8 cellular contexts compared by ENCODE assay signal in the genomic region with DNA sequence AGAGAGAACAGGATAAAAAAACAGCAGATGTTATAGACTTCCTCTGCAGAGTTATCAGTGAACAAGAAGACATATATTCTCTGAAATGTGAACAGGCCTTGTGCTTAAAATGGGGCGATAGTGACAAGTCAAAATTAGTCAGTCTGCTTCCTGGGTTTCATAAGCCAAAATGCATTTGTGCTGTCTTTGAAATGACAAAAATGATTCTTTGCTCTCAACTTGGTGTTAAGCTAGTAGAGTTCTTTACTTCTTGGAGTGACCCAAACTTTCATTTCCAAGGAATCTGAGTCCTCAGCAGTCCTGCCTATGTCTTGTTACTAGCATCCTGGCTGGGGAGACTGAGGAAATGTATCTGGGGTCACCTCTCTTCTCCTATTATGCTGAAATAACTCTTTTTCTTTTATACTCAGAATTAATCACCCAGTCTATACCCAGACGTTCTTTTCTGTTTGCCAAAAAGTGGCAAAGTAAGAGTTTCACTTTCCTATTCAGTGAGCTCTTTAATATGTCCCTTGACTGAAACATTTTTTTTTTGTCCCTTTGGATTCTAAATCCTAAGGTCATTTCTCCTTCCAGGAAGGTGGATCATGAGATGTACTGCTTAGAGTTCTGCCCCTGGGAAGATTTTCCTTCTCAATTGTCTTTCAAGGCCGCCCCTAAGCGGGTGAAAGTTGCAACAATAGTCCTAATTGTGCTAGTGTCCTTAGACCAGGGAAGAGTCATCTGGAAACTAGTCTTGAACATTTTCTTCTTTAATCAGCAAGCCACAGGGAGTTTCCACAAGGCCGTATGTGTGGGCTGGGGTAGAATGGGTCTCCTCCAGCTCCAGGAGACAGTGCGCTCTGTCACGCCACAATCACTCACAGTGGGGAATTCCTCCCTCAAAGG.
DNase-seq lines count a peak whose midpoint lies in the region; ATAC-seq and TF ChIP-seq lines count a peak whose summit lies in the region.

No MANE protein-coding gene starts in this region.

- H3K27me3 ChIP-seq in brain microvascular endothelial cell (replicated peaks), result no peaks in the 10 kb centered on the region

- H3K4me3 ChIP-seq in brain microvascular endothelial cell (ENCODE audit: low read depth, low read length), result no peak overlapping the region

- no peaks in the 10 kb centered on the region for H3K36me3 ChIP-seq in brain microvascular endothelial cell (replicated peaks)

- no peak overlapping the region for H3K27ac ChIP-seq in brain microvascular endothelial cell

- peak; percentile 15 for DNase-seq in midbrain (lab: John Stamatoyannopoulos, UW)
- DNase-seq in NCI-H2227 treated with DMSO at 0.1 percent for 48 hours (lab: John Stamatoyannopoulos, UW), result no peak
- DNase-seq in DMS153 treated with DMSO at 0.1 percent for 48 hours (lab: John Stamatoyannopoulos, UW; ENCODE audit: unreplicated experiment), result no peak
- no peak for DNase-seq in brain microvascular endothelial cell
- no peak for DNase-seq in UCSD-AML1 (lab: John Stamatoyannopoulos, UW; ENCODE audit: unreplicated experiment)

- ATAC-seq in GM18909 (IDR thresholded peaks at IDR 0.05; ENCODE audit: poor library complexity, unreplicated experiment) (peak; percentile 85), HG02885 (IDR thresholded peaks at IDR 0.05; ENCODE audit: poor library complexity, unreplicated experiment) (peak; percentile 88)
- peak; percentile 81 to 83 for ATAC-seq in activated CD4-positive, CD25-positive, alpha-beta regulatory T cell treated with anti-CD3 and anti-CD28 coated beads, Interleukin-2, amount 50 U/mL, for 24 hours

- no peak for TF ChIP-seq CTCF in brain microvascular endothelial cell (IDR thresholded peaks at IDR 0.05; ENCODE audit: low read depth, low read length, missing control alignments)

- in situ Hi-C loops in brain microvascular endothelial cell (cut with HindIII; ENCODE audit: low pct_ligation_motif_present, low sequenced_read_pairs), result no loop called here
